In the genomic region with DNA sequence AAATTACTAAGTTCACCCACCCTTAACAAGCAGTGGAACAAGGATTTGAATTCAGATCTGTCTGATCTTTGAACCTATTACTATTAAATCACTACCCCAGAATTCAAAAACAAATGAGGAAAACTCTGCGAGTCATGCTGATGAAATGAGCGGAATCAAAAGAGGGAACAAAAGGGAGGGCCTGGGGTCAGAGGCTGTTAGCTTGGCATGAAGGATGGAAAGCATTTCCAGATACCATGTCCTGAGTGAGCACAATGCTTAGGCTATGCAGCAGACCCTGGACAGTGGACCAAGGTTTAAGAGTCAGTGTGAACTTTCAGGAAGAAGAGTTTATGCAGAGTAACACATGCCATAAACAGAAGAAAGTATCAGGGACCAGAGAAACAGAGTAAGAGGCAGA, we compare ENCODE assay signal across 27 cellular contexts. TPM values are rescaled to one million over a fixed set of nuclear protein-coding genes. Genes with fewer than 3 reads are reported as not detected.
DNase-seq lines count a peak whose midpoint lies in the region; ATAC-seq, FAIRE-seq and TF ChIP-seq lines count a peak whose summit lies in the region.
"Had no signal": no experiment of that assay in that cellular context is flagged by ENCODE, and none has a peak within 500 bp of the region (broad histone marks: within the 10 kb centered on the region; RNA-seq: fewer than 3 reads in every experiment).

No MANE protein-coding gene starts in this region.

- no peaks in the 10 kb centered on the region for H3K9me3 Mint-ChIP-seq in astrocyte (ENCODE audit: unreplicated experiment)
- H3K9me3 Mint-ChIP-seq in activated T-helper 2 cell treated with anti-CD3 and anti-CD28 coated beads, Interferon-gamma antibody, Interleukin-2, Interleukin-4, amounts not matched to agents 10 μg/mL and 5 μg/mL and 100 μg/mL, durations not matched to agents 14 hours and 24 hours and 36 hours: no peaks in the 10 kb centered on the region
- H3K9me3 Mint-ChIP-seq: activated T-helper 17 cell treated with anti-CD3 and anti-CD28 coated beads, Interleukin-2, amount 50 U/mL, for 72 hours; stimulated activated memory B cell treated with anti-CD40 and anti-IgM and Interleukin-4, amounts not matched to agents 10 μg/mL and 1 μg/mL and 100 μg/mL, for 72 hours had no signal

- H4K20me1 ChIP-seq in mammary epithelial cell (ENCODE audit: insufficient read depth, low read length): no peaks in the 10 kb centered on the region
- H4K20me1 ChIP-seq in astrocyte (ENCODE audit: insufficient read depth, low read length): no peaks in the 10 kb centered on the region
- H4K20me1 ChIP-seq: BLaER1 had no signal

- CTCF ChIA-PET in mammary epithelial cell (lab: Charles Lee; ENCODE audit: low non-redundant PET): no interaction called here

- H3K36me3 Mint-ChIP-seq in astrocyte (ENCODE audit: low read depth, unreplicated experiment): no peaks in the 10 kb centered on the region
- no peaks in the 10 kb centered on the region for H3K36me3 Mint-ChIP-seq in activated T-helper 2 cell treated with anti-CD3 and anti-CD28 coated beads, Interferon-gamma antibody, Interleukin-2, Interleukin-4, amounts not matched to agents 10 μg/mL and 5 μg/mL and 100 μg/mL, durations not matched to agents 14 hours and 24 hours and 36 hours (ENCODE audit: low read depth)
- H3K36me3 Mint-ChIP-seq: stimulated activated memory B cell treated with anti-CD40 and anti-IgM and Interleukin-4, amounts not matched to agents 10 μg/mL and 1 μg/mL and 100 μg/mL, for 72 hours had no signal

- peak overlapping the region; percentile 17 for H2AFZ ChIP-seq in mammary epithelial cell (ENCODE audit: low read depth, low read length)
- H2AFZ ChIP-seq in astrocyte (ENCODE audit: low read depth, low read length): peak overlapping the region; percentile 27

- WGBS in mammary epithelial cell (ENCODE audit: low coverage, missing lambda C conversion rate): 95% methylated on average over 2 of the region's 2 CpGs

- no peaks in the 10 kb centered on the region for H3K36me3 ChIP-seq in mammary epithelial cell (ENCODE audit: insufficient read depth, low read length)
- no peaks in the 10 kb centered on the region for H3K36me3 ChIP-seq in breast epithelium
- no peaks in the 10 kb centered on the region for H3K36me3 ChIP-seq in astrocyte (ENCODE audit: insufficient read depth, low read length)
- no peaks in the 10 kb centered on the region for H3K36me3 ChIP-seq in skeletal muscle satellite cell (ENCODE audit: insufficient read depth, low read length)
- no peaks in the 10 kb centered on the region for H3K36me3 ChIP-seq in gastrocnemius medialis
- H3K36me3 ChIP-seq: BLaER1, cardiac muscle cell, uterus had no signal

- no TSS peak for BruUV-seq in mammary epithelial cell (replicated peaks; lab: Mats Ljungman, UMichigan)

- no peak overlapping the region for H3K4me3 Mint-ChIP-seq in astrocyte (ENCODE audit: unreplicated experiment)
- H3K4me3 Mint-ChIP-seq in activated T-helper 2 cell treated with anti-CD3 and anti-CD28 coated beads, Interferon-gamma antibody, Interleukin-2, Interleukin-4, amounts not matched to agents 10 μg/mL and 5 μg/mL and 100 μg/mL, durations not matched to agents 14 hours and 24 hours and 36 hours (ENCODE audit: low read depth): no peak overlapping the region
- H3K4me3 Mint-ChIP-seq: activated T-helper 17 cell treated with anti-CD3 and anti-CD28 coated beads, Interleukin-2, amount 50 U/mL, for 72 hours; stimulated activated memory B cell treated with anti-CD40 and anti-IgM and Interleukin-4, amounts not matched to agents 10 μg/mL and 1 μg/mL and 100 μg/mL, for 72 hours had no signal

- no peak for DNase-seq in mammary epithelial cell
- DNase-seq in breast epithelium (ENCODE audit: low spot score in 2 of 2): no peak
- peak; percentile 29 for DNase-seq in astrocyte (ENCODE audit: low read depth)
- peak; percentile 83 to 84 for DNase-seq in foreskin fibroblast
- no peak for DNase-seq in gastrocnemius medialis
- DNase-seq in cardiac septum (ENCODE audit: low spot score): no peak
- no peak for DNase-seq in activated T-helper 2 cell treated with anti-CD3 and anti-CD28 coated beads, Interferon-gamma antibody, Interleukin-2, Interleukin-4, amounts not matched to agents 10 μg/mL and 5 μg/mL and 100 μg/mL, durations not matched to agents 14 hours and 24 hours and 36 hours (ENCODE audit: low spot score)
- DNase-seq: activated CD4-positive, alpha-beta T cell treated with anti-CD3 and anti-CD28 coated beads for 48 hours; dorsolateral prefrontal cortex; head of caudate nucleus; left ventricle myocardium superior; NCI-H1436 treated with DMSO at 0.1 percent for 48 hours; NCI-H2171 treated with DMSO at 0.1 percent for 48 hours; NCI-H774; OCI-M1; SHP77 treated with DMSO at 0.1 percent for 48 hours; uterus had no signal

- intact Hi-C loops in mammary epithelial cell (cut with micrococcal nuclease) (no loop called here), breast epithelium (cut with DNase I; ENCODE audit: low total_unique reads) (no loop called here), gastrocnemius medialis (cut with DNase I; ENCODE audit: low total_unique reads) (no loop called here), cardiac septum (cut with DNase I) (no loop called here)
- intact Hi-C loops in activated T-helper 2 cell treated with anti-CD3 and anti-CD28 coated beads, Interferon-gamma antibody, Interleukin-2, Interleukin-4, amounts not matched to agents 10 μg/mL and 5 μg/mL and 100 μg/mL, durations not matched to agents 14 hours and 24 hours and 36 hours (cut with micrococcal nuclease): no loop called here

- no peak for FAIRE-seq in astrocyte (lab: Jason Lieb, UNC)

- dilution Hi-C loops in mammary epithelial cell (cut with HindIII; ENCODE audit: low sequenced_read_pairs): no loop called here

- H3K27me3 ChIP-seq in mammary epithelial cell (ENCODE audit: insufficient read depth, low read length) (no peaks in the 10 kb centered on the region), breast epithelium (no peaks in the 10 kb centered on the region), astrocyte (ENCODE audit: insufficient read depth, low read length) (no peaks in the 10 kb centered on the region), skeletal muscle satellite cell (ENCODE audit: control insufficient read depth, insufficient read depth, low read length) (no peaks in the 10 kb centered on the region), gastrocnemius medialis (no peaks in the 10 kb centered on the region)
- H3K27me3 ChIP-seq: BLaER1, cardiac muscle cell, dorsolateral prefrontal cortex, uterus had no signal

- TF ChIP-seq CTCF in mammary epithelial cell (conservative IDR thresholded peaks at IDR 0.05 in 1 of 2, IDR thresholded peaks at IDR 0.05 in 1 of 2; ENCODE audit: extremely low read depth in 1 of 2, insufficient read depth in 1 of 2, low read depth in 1 of 2, low read length in 2 of 2): no peak
- no peak for TF ChIP-seq CTCF in breast epithelium (IDR thresholded peaks at IDR 0.05)
- no peak for TF ChIP-seq CTCF in astrocyte (IDR thresholded peaks at IDR 0.05; ENCODE audit: insufficient read depth, low read depth, low read length)
- TF ChIP-seq CTCF in foreskin fibroblast (IDR thresholded peaks at IDR 0.05; ENCODE audit: low read depth, low read length): no peak
- TF ChIP-seq CTCF in gastrocnemius medialis (IDR thresholded peaks at IDR 0.05 in 4 of 5, conservative IDR thresholded peaks at IDR 0.05 in 1 of 5): no peak

- H3K79me2 ChIP-seq in mammary epithelial cell (ENCODE audit: insufficient read depth, low read length) (no peaks in the 10 kb centered on the region), astrocyte (ENCODE audit: insufficient read depth, low read length) (no peaks in the 10 kb centered on the region)

- in situ Hi-C loops in mammary epithelial cell (cut with MboI; ENCODE audit: low sequenced_read_pairs in 2 of 2) (loop anchor here in 1 of 2 donors (25.0 kb wide), 1 partner anchor 441 kb away; no protein-coding TSS in a partner anchor), gastrocnemius medialis (cut with MboI; ENCODE audit: low sequenced_read_pairs in 4 of 4) (loop anchor here in 1 of 4 donors (25.0 kb wide), 1 partner anchor 441 kb away; no protein-coding TSS in a partner anchor)

- H3K9ac ChIP-seq in mammary epithelial cell (ENCODE audit: insufficient read depth, low read length) (no peak overlapping the region), astrocyte (ENCODE audit: low read length) (no peak overlapping the region), skeletal muscle satellite cell (ENCODE audit: low read depth, low read length) (peak overlapping the region; percentile 15)
- H3K9ac ChIP-seq: BLaER1 had no signal

- no peak overlapping the region for H3K4me2 ChIP-seq in mammary epithelial cell (ENCODE audit: insufficient read depth, low read depth, low read length)
- peak overlapping the region; percentile 29 for H3K4me2 ChIP-seq in astrocyte (ENCODE audit: low read length)
- peak overlapping the region; percentile 7 for H3K4me2 ChIP-seq in skeletal muscle satellite cell (ENCODE audit: low read length)
- H3K4me2 ChIP-seq: BLaER1 had no signal

- peaks cover 16% of the 10 kb centered on the region for H3K4me1 Mint-ChIP-seq in astrocyte (ENCODE audit: low read depth, unreplicated experiment)
- H3K4me1 Mint-ChIP-seq in activated T-helper 2 cell treated with anti-CD3 and anti-CD28 coated beads, Interferon-gamma antibody, Interleukin-2, Interleukin-4, amounts not matched to agents 10 μg/mL and 5 μg/mL and 100 μg/mL, durations not matched to agents 14 hours and 24 hours and 36 hours (ENCODE audit: low read depth): no peaks in the 10 kb centered on the region
- H3K4me1 Mint-ChIP-seq: activated T-helper 17 cell treated with anti-CD3 and anti-CD28 coated beads, Interleukin-2, amount 50 U/mL, for 72 hours; stimulated activated memory B cell treated with anti-CD40 and anti-IgM and Interleukin-4, amounts not matched to agents 10 μg/mL and 1 μg/mL and 100 μg/mL, for 72 hours had no signal

- peak overlapping the region; percentile 12 for H3K27ac Mint-ChIP-seq in astrocyte (ENCODE audit: unreplicated experiment)
- no peak overlapping the region for H3K27ac Mint-ChIP-seq in activated T-helper 2 cell treated with anti-CD3 and anti-CD28 coated beads, Interferon-gamma antibody, Interleukin-2, Interleukin-4, amounts not matched to agents 10 μg/mL and 5 μg/mL and 100 μg/mL, durations not matched to agents 14 hours and 24 hours and 36 hours
- H3K27ac Mint-ChIP-seq: activated T-helper 17 cell treated with anti-CD3 and anti-CD28 coated beads, Interleukin-2, amount 50 U/mL, for 72 hours; stimulated activated memory B cell treated with anti-CD40 and anti-IgM and Interleukin-4, amounts not matched to agents 10 μg/mL and 1 μg/mL and 100 μg/mL, for 72 hours had no signal

- no peak for ATAC-seq in gastrocnemius medialis
- ATAC-seq: activated T-helper 17 cell treated with anti-CD3 and anti-CD28 coated beads, Interleukin-2, amount 50 U/mL, for 72 hours; left ventricle myocardium superior; stimulated activated memory B cell treated with anti-CD40 and anti-IgM and Interleukin-4, amounts not matched to agents 10 μg/mL and 1 μg/mL and 100 μg/mL, for 72 hours had no signal

- H3K4me1 ChIP-seq in mammary epithelial cell (ENCODE audit: insufficient read depth, low read length) (peaks cover 4% of the 10 kb centered on the region), breast epithelium (no peaks in the 10 kb centered on the region), astrocyte (ENCODE audit: insufficient read depth, low read length) (peaks cover 22% of the 10 kb centered on the region), skeletal muscle satellite cell (ENCODE audit: control insufficient read depth, insufficient read depth, low read length) (peaks cover 66% of the 10 kb centered on the region), gastrocnemius medialis (no peaks in the 10 kb centered on the region)
- H3K4me1 ChIP-seq: uterus had no signal

- no peaks in the 10 kb centered on the region for H3K27me3 Mint-ChIP-seq in astrocyte (ENCODE audit: low read depth, unreplicated experiment)
- H3K27me3 Mint-ChIP-seq in activated T-helper 2 cell treated with anti-CD3 and anti-CD28 coated beads, Interferon-gamma antibody, Interleukin-2, Interleukin-4, amounts not matched to agents 10 μg/mL and 5 μg/mL and 100 μg/mL, durations not matched to agents 14 hours and 24 hours and 36 hours (ENCODE audit: low read depth): no peaks in the 10 kb centered on the region
- H3K27me3 Mint-ChIP-seq: activated T-helper 17 cell treated with anti-CD3 and anti-CD28 coated beads, Interleukin-2, amount 50 U/mL, for 72 hours; stimulated activated memory B cell treated with anti-CD40 and anti-IgM and Interleukin-4, amounts not matched to agents 10 μg/mL and 1 μg/mL and 100 μg/mL, for 72 hours had no signal

- H3K9me3 ChIP-seq in mammary epithelial cell (replicated peaks; ENCODE audit: insufficient read depth, low read length) (no peaks in the 10 kb centered on the region), breast epithelium (no peaks in the 10 kb centered on the region), astrocyte (ENCODE audit: insufficient read depth, low read depth, low read length) (no peaks in the 10 kb centered on the region), skeletal muscle satellite cell (replicated peaks; ENCODE audit: low read length) (no peaks in the 10 kb centered on the region), gastrocnemius medialis (no peaks in the 10 kb centered on the region)
- H3K9me3 ChIP-seq: BLaER1, uterus had no signal

- H3K4me3 ChIP-seq in mammary epithelial cell (replicated peaks in 1 of 3; ENCODE audit: insufficient read depth in 1 of 3, low read depth in 2 of 3, low read length in 3 of 3) (no peak overlapping the region), breast epithelium (no peak overlapping the region), astrocyte (ENCODE audit: insufficient read depth, low read depth, low read length) (no peak overlapping the region), foreskin fibroblast (ENCODE audit: low read depth in 1 of 2, low read length in 2 of 2) (no peak overlapping the region), skeletal muscle satellite cell (ENCODE audit: low read length) (no peak overlapping the region), gastrocnemius medialis (no peak overlapping the region)
- H3K4me3 ChIP-seq: BLaER1, cardiac muscle cell, dorsolateral prefrontal cortex, uterus had no signal

- no peak overlapping the region for H3K27ac ChIP-seq in mammary epithelial cell (ENCODE audit: insufficient read depth, low read depth, low read length)
- H3K27ac ChIP-seq in breast epithelium: no peak overlapping the region
- H3K27ac ChIP-seq in astrocyte (ENCODE audit: low read depth, low read length): no peak overlapping the region
- no peak overlapping the region for H3K27ac ChIP-seq in gastrocnemius medialis
- H3K27ac ChIP-seq: 22Rv1, BLaER1, cardiac muscle cell, uterus had no signal

- TF ChIP-seq POLR2A in breast epithelium (IDR thresholded peaks at IDR 0.05) (no peak), gastrocnemius medialis (IDR thresholded peaks at IDR 0.05) (no peak)

RNA-seq across cellular contexts. Expression of a gene that starts 30.5 kb away (rescaled TPM):
- total RNA-seq in mammary epithelial cell (under 1 TPM in 1 of 2 donors, not detected in 1; under 0.01 TPM), breast epithelium (under 1 TPM in 2 of 3 donors, not detected in 1; 0.33 to 0.88 TPM), astrocyte (4.2 and 5.4 TPM in 2 replicates), gastrocnemius medialis (under 1 TPM in 2 of 4 donors, not detected in 2; 0.18 to 0.46 TPM), cardiac septum (0.30 TPM)
- not detected for polyA plus RNA-seq in mammary epithelial cell
- polyA minus RNA-seq in mammary epithelial cell: not detected
- total RNA-seq in skeletal muscle satellite cell (2012; rRNA removed): 0.25 and 2.0 TPM in 2 replicates
- total RNA-seq in activated T-helper 2 cell treated with anti-CD3 and anti-CD28 coated beads, Interferon-gamma antibody, Interleukin-2, Interleukin-4, amounts not matched to agents 10 μg/mL and 5 μg/mL and 100 μg/mL, durations not matched to agents 14 hours and 24 hours and 36 hours: not detected in 2 replicates
- total RNA-seq: activated T-helper 17 cell treated with anti-CD3 and anti-CD28 coated beads, Interleukin-2, amount 50 U/mL, for 72 hours; epithelial cell of proximal tubule; MCF 10A; mucosa of gallbladder; T-helper 1 cell treated with Interleukin-12 subunit alpha and Interleukin-12 subunit beta and Interleukin-4 antibody, amounts not matched to agents 30 ng/mL and 1 ng/mL, for 36 hours had no signal

Comparison
In these comparisons a context has a peak if more than half of its experiments do, and no peak if none do; other contexts are left out.
1. DNase-seq: peak in astrocyte (single experiment) and foreskin fibroblast (2 of 2); none in mammary epithelial cell (single experiment), breast epithelium (0 of 2), gastrocnemius medialis (0 of 2), cardiac septum (single experiment) and activated T-helper 2 cell treated with anti-CD3 and anti-CD28 coated beads, Interferon-gamma antibody, Interleukin-2, Interleukin-4, amounts not matched to agents 10 μg/mL and 5 μg/mL and 100 μg/mL, durations not matched to agents 14 hours and 24 hours and 36 hours (single experiment).